Comparison of ENCODE assay signal across 8 cellular contexts in the genomic region with DNA sequence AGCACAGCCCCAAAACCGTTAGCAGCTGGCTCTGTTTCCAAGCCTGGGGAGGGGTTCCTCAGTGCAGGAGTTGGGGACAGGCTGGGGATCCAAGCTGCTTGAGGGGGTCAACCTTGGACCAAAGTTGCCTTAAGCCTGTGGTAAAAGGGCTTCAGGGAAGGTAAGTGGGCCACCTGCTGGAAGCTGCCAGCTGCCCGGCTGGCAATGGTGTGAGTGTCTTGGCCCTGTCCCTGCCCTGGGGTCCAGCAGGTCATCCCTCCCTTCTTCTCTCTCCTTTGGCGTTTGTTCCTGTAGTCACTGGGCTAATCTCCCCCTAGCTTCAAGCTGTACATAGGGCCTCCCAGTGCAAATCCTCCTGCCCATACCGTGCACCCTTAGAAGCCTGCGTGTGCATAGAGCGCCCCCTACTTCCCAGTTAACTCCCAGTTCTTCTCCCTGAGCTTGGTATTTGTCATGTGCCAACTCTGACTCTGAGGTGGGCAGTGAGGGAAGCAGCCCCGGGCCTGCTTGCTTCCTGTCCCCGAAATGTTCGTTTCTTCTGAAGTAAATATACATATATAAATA. TPM values are rescaled to one million over a fixed set of nuclear protein-coding genes. Genes with fewer than 3 reads are reported as not detected.
A peak's percentile ranks its signal among the peaks of the same experiment; 100 is the strongest.
DNase-seq lines count a peak whose midpoint lies in the region; ATAC-seq, FAIRE-seq and TF ChIP-seq lines count a peak whose summit lies in the region.

No MANE protein-coding gene starts in this region.

- peak; percentile 30 for DNase-seq in NCI-H748 (lab: John Stamatoyannopoulos, UW; ENCODE audit: unreplicated experiment)
- no peak for DNase-seq in NCI-H748 treated with DMSO at 0.1 percent for 48 hours (lab: John Stamatoyannopoulos, UW)
- peak; percentile 81 for DNase-seq in NB4 (ENCODE audit: low read depth)
- peak; percentile 42 to 74 (median 52) for DNase-seq in K562 (ENCODE audit: extremely low read depth in 1 of 4, low spot score in 3 of 4)
- DNase-seq in mesendoderm, result peak; percentile 87

- FAIRE-seq in K562 (lab: Jason Lieb, UNC), result peak; percentile 52

- intact Hi-C loops in K562 (cut with micrococcal nuclease), result no loop called here

- H3K9me1 ChIP-seq in K562 (ENCODE audit: control insufficient read depth, insufficient read depth, low read length), result no peaks in the 10 kb centered on the region

- no peak overlapping the region for H3K4me3 ChIP-seq in NB4 (ENCODE audit: low read depth, low read length)
- no peak overlapping the region for H3K4me3 ChIP-seq in K562
- no peak overlapping the region for H3K4me3 ChIP-seq in mesendoderm (ENCODE audit: low read length)

- H3K4me1 ChIP-seq in K562 (replicated peaks in 1 of 2; ENCODE audit: control insufficient read depth in 2 of 2, insufficient read depth in 2 of 2, low read length in 2 of 2) (peaks cover 3 to 15% of the 10 kb centered on the region in 2 experiments; a peak in 2 of 5 replicates), mesendoderm (ENCODE audit: control insufficient read depth, low read depth, low read length) (no peaks in the 10 kb centered on the region)

- no peaks in the 10 kb centered on the region for H3K9me3 ChIP-seq in K562 (replicated peaks; ENCODE audit: control insufficient read depth, insufficient read depth, low read depth, low read length)

- TF ChIP-seq EP300 in K562 (IDR thresholded peaks at IDR 0.05; ENCODE audit: low read length), result no peak

- H3K27ac ChIP-seq in K562 (ENCODE audit: extremely low read depth, low read depth, low read length) (no peak overlapping the region), mesendoderm (ENCODE audit: low read depth, low read length) (no peak overlapping the region)

- no peaks in the 10 kb centered on the region for H3K27me3 ChIP-seq in K562 (ENCODE audit: control insufficient read depth in 2 of 2, insufficient read depth in 2 of 2, low read length in 2 of 2)
- H3K27me3 ChIP-seq in mesendoderm (ENCODE audit: insufficient read depth, low read length, poor library complexity), result no peaks in the 10 kb centered on the region

- in situ Hi-C loops in K562 (cut with MboI), result no loop called here

- no peak overlapping the region for H3K56ac ChIP-seq in mesendoderm (ENCODE audit: low read length)

- POLR2A ChIA-PET in K562 (lab: Yijun Ruan, JAX), result interaction anchor here (0.6 to 2.2 kb wide), 5 partner anchors 13 to 545 kb away, joined by 3 to 7 read pairs (median 3); no protein-coding TSS in a partner anchor

- no peak overlapping the region for H4K8ac ChIP-seq in mesendoderm (ENCODE audit: low read depth, low read length)

- H4K20me1 ChIP-seq in K562 (replicated peaks; ENCODE audit: control insufficient read depth, insufficient read depth, low read length), result peaks cover 6% of the 10 kb centered on the region

- no TSS peak for BruUV-seq in K562 (replicated peaks; lab: Mats Ljungman, UMichigan)

- no peak overlapping the region for H2BK5ac ChIP-seq in mesendoderm (ENCODE audit: low read length)

- H3K9ac ChIP-seq in K562 (ENCODE audit: insufficient read depth in 1 of 2, low read depth in 2 of 2, low read length in 2 of 2), result peak overlapping the region in 1 of 2 experiments; percentile 11; a peak in 1 of 4 replicates
- H3K9ac ChIP-seq in mesendoderm (ENCODE audit: low read length), result no peak overlapping the region

- no peak overlapping the region for H2AFZ ChIP-seq in K562 (ENCODE audit: low read depth, low read length)

- H3K4me2 ChIP-seq in K562 (ENCODE audit: insufficient read depth, low read length) (no peak overlapping the region), mesendoderm (ENCODE audit: low read length) (no peak overlapping the region)

- H3K23ac ChIP-seq in mesendoderm (ENCODE audit: low read length), result no peak overlapping the region

- no peak overlapping the region for H3K18ac ChIP-seq in mesendoderm (ENCODE audit: low read length)

- H3K79me1 ChIP-seq in mesendoderm (ENCODE audit: low read length), result peaks cover 8% of the 10 kb centered on the region

- H4K5ac ChIP-seq in mesendoderm (ENCODE audit: low read length), result no peak overlapping the region

- ATAC-seq in K562 (peak; percentile 48), HG03432 (IDR thresholded peaks at IDR 0.05; ENCODE audit: unreplicated experiment) (no peak), GM18907 (IDR thresholded peaks at IDR 0.05; ENCODE audit: unreplicated experiment) (no peak), GM19324 (IDR thresholded peaks at IDR 0.05; ENCODE audit: low FRiP score, unreplicated experiment) (no peak)

- H3K79me2 ChIP-seq in K562 (ENCODE audit: control insufficient read depth, insufficient read depth, low read length), result peaks cover 33% of the 10 kb centered on the region
- H3K79me2 ChIP-seq in mesendoderm (ENCODE audit: control insufficient read depth, insufficient read depth, low read length), result peaks cover 14% of the 10 kb centered on the region

- TF ChIP-seq POLR2A in NB4 (IDR thresholded peaks at IDR 0.05; ENCODE audit: extremely low read depth, insufficient read length), result no peak
- no peak; the same call in 1 of the 2 replicates for TF ChIP-seq POLR2A in K562 (conservative IDR thresholded peaks at IDR 0.05)

- no peak overlapping the region for H2BK120ac ChIP-seq in mesendoderm (ENCODE audit: low read depth, low read length)

- TF ChIP-seq CTCF in NB4 (IDR thresholded peaks at IDR 0.05; ENCODE audit: low read depth, low read length), result peak; percentile 88
- peak; percentile 75 to 87 (median 77) for TF ChIP-seq CTCF in K562 (IDR thresholded peaks at IDR 0.05 in 2 of 3, conservative IDR thresholded peaks at IDR 0.05 in 1 of 3; ENCODE audit: insufficient read depth in 2 of 3, low read depth in 1 of 3, low read length in 3 of 3)

- H3K36me3 ChIP-seq in K562 (ENCODE audit: control insufficient read depth, insufficient read depth, low read length) (peaks cover 78% of the 10 kb centered on the region), mesendoderm (ENCODE audit: control insufficient read depth, insufficient read depth, low read length) (peaks cover 8% of the 10 kb centered on the region)

- CTCF ChIA-PET in K562 (lab: Yijun Ruan, JAX; ENCODE audit: low intra/inter-chr PET ratio), result interaction anchor here (0.9 to 1.1 kb wide), 4 partner anchors 36 to 41 kb away, joined by 3 to 4 read pairs (median 4); no protein-coding TSS in a partner anchor

- TF ChIP-seq RAD21 in K562 (CRISPR knock-in tag; conservative IDR thresholded peaks at IDR 0.05 in 1 of 2, IDR thresholded peaks at IDR 0.05 in 1 of 2), result peak; percentile 55 to 60

- H2AK5ac ChIP-seq in mesendoderm (ENCODE audit: low read length), result no peak overlapping the region

- H3K4ac ChIP-seq in mesendoderm (ENCODE audit: low read depth, low read length), result no peak overlapping the region

- no peak overlapping the region for H2BK15ac ChIP-seq in mesendoderm (replicated peaks; ENCODE audit: low read depth)

- WGBS in K562 (ENCODE audit: insufficient coverage, low coverage, missing lambda C conversion rate), result 58% methylated on average over 9 of the region's 9 CpGs
- no CpG with 5 or more reads among the region's 9 CpGs for WGBS in mesendoderm (ENCODE audit: extremely low coverage, insufficient coverage, low lambda C conversion rate)

RNA-seq across cellular contexts. Expression of a gene that starts 4.4 kb away (rescaled TPM):
- total RNA-seq in K562 (2011; cell fraction: chromatin; rRNA removed; ENCODE audit: low replicate concordance), result 88.0 and 142 TPM in 2 replicates
- 195 and 216 TPM in 2 replicates for total RNA-seq in K562 (2011; cell fraction: nucleolus; rRNA removed)
- 192 and 237 TPM in 2 replicates for total RNA-seq in K562 (2011; cell fraction: nucleoplasm; rRNA removed)
- 97.2 and 153 TPM in 2 replicates for total RNA-seq in K562 (2014; rRNA removed)
- 227 and 239 TPM in 2 replicates for total RNA-seq in K562 (2014; rRNA removed; fragmentation: Illumina TruSeq; extraction: Trizol)
- 221 and 231 TPM in 2 replicates for total RNA-seq in K562 (2015; rRNA removed; fragmentation: Illumina TruSeq; extraction: Trizol)
- 168 and 200 TPM in 2 replicates for total RNA-seq in K562 (2021)
- polyA plus RNA-seq in K562 (2011; rRNA removed), result 630 and 713 TPM in 2 replicates
- 728 and 1,027 TPM in 2 replicates for polyA plus RNA-seq in K562 (2011; cell fraction: cytosol; rRNA removed)
- 254 and 417 TPM in 2 replicates for polyA plus RNA-seq in K562 (2011; cell fraction: nucleus; rRNA removed)
- 426 and 696 TPM in 2 replicates for polyA plus RNA-seq in K562 (2012)
- 213 and 256 TPM in 2 replicates for polyA plus RNA-seq in K562 (2014; fragmentation: Illumina TruSeq; extraction: Trizol)
- 100 to 1,000 TPM; 794 to 856 TPM for polyA plus RNA-seq in K562 (2014; fragmentation: Nextera tagmentation; extraction: Ambion mirVana)
- 199 and 268 TPM in 2 replicates for polyA plus RNA-seq in K562 (2014; rRNA removed)
- 155 and 167 TPM in 2 replicates for polyA minus RNA-seq in K562 (2011; rRNA and poly(A)+ RNA removed)
- polyA minus RNA-seq in K562 (2011; cell fraction: cytosol; rRNA and poly(A)+ RNA removed), result 111 and 157 TPM in 2 replicates
- polyA minus RNA-seq in K562 (2011; cell fraction: nucleus; rRNA and poly(A)+ RNA removed), result 46.0 and 84.9 TPM in 2 replicates
- 285 TPM for polyA plus RNA-seq in mesendoderm (2013, experiment 1 of 2)
- polyA plus RNA-seq in mesendoderm (2013, experiment 2 of 2), result 285 TPM

RNA-seq across cellular contexts. Expression of a gene that starts 4.7 kb away (rescaled TPM):
- total RNA-seq in K562 (2011; cell fraction: chromatin; rRNA removed; ENCODE audit: low replicate concordance), result 27.9 and 42.4 TPM in 2 replicates
- 50.0 and 60.9 TPM in 2 replicates for total RNA-seq in K562 (2011; cell fraction: nucleolus; rRNA removed)
- 37.0 and 43.3 TPM in 2 replicates for total RNA-seq in K562 (2011; cell fraction: nucleoplasm; rRNA removed)
- total RNA-seq in K562 (2014; rRNA removed), result 156 and 172 TPM in 2 replicates
- total RNA-seq in K562 (2014; rRNA removed; fragmentation: Illumina TruSeq; extraction: Trizol), result 130 and 137 TPM in 2 replicates
- 150 and 154 TPM in 2 replicates for total RNA-seq in K562 (2015; rRNA removed; fragmentation: Illumina TruSeq; extraction: Trizol)
- total RNA-seq in K562 (2021), result 140 and 150 TPM in 2 replicates
- 91.3 and 124 TPM in 2 replicates for polyA plus RNA-seq in K562 (2011; rRNA removed)
- polyA plus RNA-seq in K562 (2011; cell fraction: cytosol; rRNA removed), result 83.9 and 106 TPM in 2 replicates
- 28.7 and 36.3 TPM in 2 replicates for polyA plus RNA-seq in K562 (2011; cell fraction: nucleus; rRNA removed)
- polyA plus RNA-seq in K562 (2012), result 122 and 124 TPM in 2 replicates
- polyA plus RNA-seq in K562 (2014; fragmentation: Illumina TruSeq; extraction: Trizol), result 138 and 146 TPM in 2 replicates
- 10 to 100 TPM; 58.1 to 86.8 TPM for polyA plus RNA-seq in K562 (2014; fragmentation: Nextera tagmentation; extraction: Ambion mirVana)
- 132 and 136 TPM in 2 replicates for polyA plus RNA-seq in K562 (2014; rRNA removed)
- 77.5 and 111 TPM in 2 replicates for polyA minus RNA-seq in K562 (2011; rRNA and poly(A)+ RNA removed)
- polyA minus RNA-seq in K562 (2011; cell fraction: cytosol; rRNA and poly(A)+ RNA removed), result 54.2 and 76.3 TPM in 2 replicates
- 29.8 and 34.1 TPM in 2 replicates for polyA minus RNA-seq in K562 (2011; cell fraction: nucleus; rRNA and poly(A)+ RNA removed)
- polyA plus RNA-seq in mesendoderm (2013, experiment 1 of 2), result 74.6 TPM
- 75.1 TPM for polyA plus RNA-seq in mesendoderm (2013, experiment 2 of 2)

RNA-seq across cellular contexts. Expression of a gene that starts 28.8 kb away (rescaled TPM):
- 611 and 866 TPM in 2 replicates for total RNA-seq in K562 (2011; cell fraction: chromatin; rRNA removed; ENCODE audit: low replicate concordance)
- 866 and 894 TPM in 2 replicates for total RNA-seq in K562 (2011; cell fraction: nucleolus; rRNA removed)
- total RNA-seq in K562 (2011; cell fraction: nucleoplasm; rRNA removed), result 825 and 959 TPM in 2 replicates
- total RNA-seq in K562 (2014; rRNA removed) (250 and 292 TPM in 2 replicates), K562 (2014; rRNA removed; fragmentation: Illumina TruSeq; extraction: Trizol) (367 and 390 TPM in 2 replicates), K562 (2015; rRNA removed; fragmentation: Illumina TruSeq; extraction: Trizol) (353 and 364 TPM in 2 replicates), K562 (2021) (378 and 411 TPM in 2 replicates)
- polyA plus RNA-seq in K562 (2011; rRNA removed) (747 and 864 TPM in 2 replicates), K562 (2014; fragmentation: Illumina TruSeq; extraction: Trizol) (394 and 457 TPM in 2 replicates), K562 (2014; fragmentation: Nextera tagmentation; extraction: Ambion mirVana) (100 to 1,000 TPM; 110 to 174 TPM), K562 (2014; rRNA removed) (295 and 314 TPM in 2 replicates)
- polyA plus RNA-seq in K562 (2011; cell fraction: cytosol; rRNA removed), result 1,005 and 1,028 TPM in 2 replicates
- 277 and 375 TPM in 2 replicates for polyA plus RNA-seq in K562 (2011; cell fraction: nucleus; rRNA removed)
- polyA plus RNA-seq in K562 (2012), result 228 and 290 TPM in 2 replicates
- polyA minus RNA-seq in K562 (2011; rRNA and poly(A)+ RNA removed), result 571 and 760 TPM in 2 replicates
- polyA minus RNA-seq in K562 (2011; cell fraction: cytosol; rRNA and poly(A)+ RNA removed), result 555 and 599 TPM in 2 replicates
- 280 and 292 TPM in 2 replicates for polyA minus RNA-seq in K562 (2011; cell fraction: nucleus; rRNA and poly(A)+ RNA removed)
- 104 TPM for polyA plus RNA-seq in mesendoderm (2013, experiment 1 of 2)
- polyA plus RNA-seq in mesendoderm (2013, experiment 2 of 2), result 102 TPM

RNA-seq across cellular contexts. Expression of a gene that starts 35.6 kb away (rescaled TPM):
- total RNA-seq in K562 (2011; cell fraction: chromatin; rRNA removed; ENCODE audit: low replicate concordance), result 95.5 and 239 TPM in 2 replicates
- total RNA-seq in K562 (2011; cell fraction: nucleolus; rRNA removed), result 109 and 132 TPM in 2 replicates
- 92.2 and 107 TPM in 2 replicates for total RNA-seq in K562 (2011; cell fraction: nucleoplasm; rRNA removed)
- 7.1 and 11.0 TPM in 2 replicates for total RNA-seq in K562 (2014; rRNA removed)
- 2.6 and 3.3 TPM in 2 replicates for total RNA-seq in K562 (2014; rRNA removed; fragmentation: Illumina TruSeq; extraction: Trizol)
- total RNA-seq in K562 (2015; rRNA removed; fragmentation: Illumina TruSeq; extraction: Trizol), result 4.0 and 4.1 TPM in 2 replicates
- total RNA-seq in K562 (2021), result 21.4 and 25.8 TPM in 2 replicates
- polyA plus RNA-seq in K562 (2011; rRNA removed), result 10.4 and 16.6 TPM in 2 replicates
- polyA plus RNA-seq in K562 (2011; cell fraction: cytosol; rRNA removed), result 13.6 and 26.3 TPM in 2 replicates
- polyA plus RNA-seq in K562 (2011; cell fraction: nucleus; rRNA removed), result 104 and 152 TPM in 2 replicates
- 14.8 and 25.8 TPM in 2 replicates for polyA plus RNA-seq in K562 (2012)
- 14.7 and 17.8 TPM in 2 replicates for polyA plus RNA-seq in K562 (2014; fragmentation: Illumina TruSeq; extraction: Trizol)
- 1 to 10 TPM; 2.3 TPM for polyA plus RNA-seq in K562 (2014; fragmentation: Nextera tagmentation; extraction: Ambion mirVana)
- polyA plus RNA-seq in K562 (2014; rRNA removed), result 15.6 and 17.4 TPM in 2 replicates
- 6.8 and 8.5 TPM in 2 replicates for polyA minus RNA-seq in K562 (2011; rRNA and poly(A)+ RNA removed)
- polyA minus RNA-seq in K562 (2011; cell fraction: cytosol; rRNA and poly(A)+ RNA removed), result 22.7 and 23.9 TPM in 2 replicates
- 32.4 and 34.1 TPM in 2 replicates for polyA minus RNA-seq in K562 (2011; cell fraction: nucleus; rRNA and poly(A)+ RNA removed)
- 3.0 TPM for polyA plus RNA-seq in mesendoderm (2013, experiment 1 of 2)
- 2.6 TPM for polyA plus RNA-seq in mesendoderm (2013, experiment 2 of 2)

RNA-seq across cellular contexts. Expression of a gene that starts 40.1 kb away (rescaled TPM):
- total RNA-seq in K562 (2011; cell fraction: chromatin; rRNA removed; ENCODE audit: low replicate concordance), result 49.3 and 107 TPM in 2 replicates
- total RNA-seq in K562 (2011; cell fraction: nucleolus; rRNA removed), result 68.6 and 70.4 TPM in 2 replicates
- total RNA-seq in K562 (2011; cell fraction: nucleoplasm; rRNA removed), result 66.5 and 86.0 TPM in 2 replicates
- total RNA-seq in K562 (2014; rRNA removed), result 13.2 and 17.7 TPM in 2 replicates
- 14.5 and 16.2 TPM in 2 replicates for total RNA-seq in K562 (2014; rRNA removed; fragmentation: Illumina TruSeq; extraction: Trizol)
- total RNA-seq in K562 (2015; rRNA removed; fragmentation: Illumina TruSeq; extraction: Trizol), result 11.5 and 12.0 TPM in 2 replicates
- 28.6 and 30.4 TPM in 2 replicates for total RNA-seq in K562 (2021)
- polyA plus RNA-seq in K562 (2011; rRNA removed), result 42.8 and 57.1 TPM in 2 replicates
- 45.6 and 51.9 TPM in 2 replicates for polyA plus RNA-seq in K562 (2011; cell fraction: cytosol; rRNA removed)
- 34.1 and 48.4 TPM in 2 replicates for polyA plus RNA-seq in K562 (2011; cell fraction: nucleus; rRNA removed)
- 27.8 and 43.6 TPM in 2 replicates for polyA plus RNA-seq in K562 (2012)
- 33.9 and 39.7 TPM in 2 replicates for polyA plus RNA-seq in K562 (2014; fragmentation: Illumina TruSeq; extraction: Trizol)
- polyA plus RNA-seq in K562 (2014; fragmentation: Nextera tagmentation; extraction: Ambion mirVana), result 1 to 10 TPM; 2.9 to 5.3 TPM
- polyA plus RNA-seq in K562 (2014; rRNA removed), result 23.9 and 27.2 TPM in 2 replicates
- polyA minus RNA-seq in K562 (2011; rRNA and poly(A)+ RNA removed), result 38.9 and 48.8 TPM in 2 replicates
- 21.3 and 32.6 TPM in 2 replicates for polyA minus RNA-seq in K562 (2011; cell fraction: cytosol; rRNA and poly(A)+ RNA removed)
- polyA minus RNA-seq in K562 (2011; cell fraction: nucleus; rRNA and poly(A)+ RNA removed), result 10.5 and 15.2 TPM in 2 replicates
- polyA plus RNA-seq in mesendoderm (2013, experiment 1 of 2), result 493 TPM
- 506 TPM for polyA plus RNA-seq in mesendoderm (2013, experiment 2 of 2)
